ENCODE assay signal across 22 cellular contexts in genomic region chr2:51424418-51424817, GRCh38.
DNase-seq lines count a peak whose midpoint lies in the region; FAIRE-seq and TF ChIP-seq lines count a peak whose summit lies in the region.
"Had no signal": no experiment of that assay in that cellular context is flagged by ENCODE, and none has a peak within 500 bp of the region (broad histone marks: within the 10 kb centered on the region; RNA-seq: fewer than 3 reads in every experiment).

No MANE protein-coding gene starts in this region.

- no peak overlapping the region for H2BK20ac ChIP-seq in H1 (ENCODE audit: low read length)

- H3K36me3 Mint-ChIP-seq in neural progenitor cell: no peaks in the 10 kb centered on the region
- H3K36me3 Mint-ChIP-seq: activated CD4-positive, alpha-beta memory T cell treated with anti-CD3 and anti-CD28 coated beads for 36 hours; activated naive CD8-positive, alpha-beta T cell; CD14-positive monocyte; stimulated activated naive B cell treated with anti-CD40 and anti-IgM and Interleukin-4, amounts not matched to agents 10 μg/mL and 1 μg/mL and 100 μg/mL, for 72 hours had no signal

- H3K27me3 Mint-ChIP-seq in neural progenitor cell (ENCODE audit: insufficient read depth, low read depth): no peaks in the 10 kb centered on the region
- H3K27me3 Mint-ChIP-seq: activated CD4-positive, alpha-beta memory T cell treated with anti-CD3 and anti-CD28 coated beads for 36 hours; activated naive CD8-positive, alpha-beta T cell; activated T-cell treated with anti-CD3 and anti-CD28 coated beads, Interleukin-2, amount 50 U/mL, for 24 hours; natural killer cell treated with Interleukin-12 subunit alpha and Interleukin-12 subunit beta and Interleukin-15 and Interleukin-18, amount 100 ng/mL, for 72 hours; stimulated activated naive B cell treated with anti-CD40 and anti-IgM and Interleukin-4, amounts not matched to agents 10 μg/mL and 1 μg/mL and 100 μg/mL, for 72 hours had no signal

- WGBS in H1 (ENCODE audit: extremely low coverage in 1 of 2, insufficient coverage in 1 of 2, insufficient read length in 1 of 2, insufficient replicate concordance in 2 of 2, low coverage in 1 of 2, low lambda C conversion rate in 2 of 2, missing lambda C conversion rate in 1 of 2), 2 experiments: 77% methylated on average over 2 of the region's 2 CpGs; no CpG with 5 or more reads in 1 of the 2 experiments

- DNase-seq in DMS 273 (lab: John Stamatoyannopoulos, UW; ENCODE audit: unreplicated experiment): peak; percentile 11
- DNase-seq in DMS 273 treated with DMSO at 0.1 percent for 48 hours (lab: John Stamatoyannopoulos, UW): no peak
- peak; percentile 33 to 51 for DNase-seq in H1 (ENCODE audit: low read depth in 1 of 2, low spot score in 2 of 2)
- peak; percentile 45 for DNase-seq in neural progenitor cell (ENCODE audit: low spot score)
- no peak for DNase-seq in NCI-H2081 (lab: John Stamatoyannopoulos, UW)
- DNase-seq in activated effector memory CD4-positive, alpha-beta T cell treated with Interleukin-2 at 50 U/mL for 16 hours: no peak
- DNase-seq in HuH-7.5 (ENCODE audit: low spot score): no peak
- DNase-seq: activated CD4-positive, alpha-beta memory T cell treated with anti-CD3 and anti-CD28 coated beads for 36 hours; activated T-cell treated with anti-CD3 and anti-CD28 coated beads, Interleukin-2, amount 50 U/mL, for 24 hours; body of pancreas; DND-41; mesenchymal stem cell; MV-4-11; NCI-H2107; stimulated activated naive B cell treated with anti-CD40 and anti-IgM and Interleukin-4, amounts not matched to agents 10 μg/mL and 1 μg/mL and 100 μg/mL, for 72 hours; tibial artery had no signal

- TF ChIP-seq POLR2A in H1 (IDR thresholded peaks at IDR 0.05; ENCODE audit: control extremely low read depth in 1 of 2, low read depth in 2 of 2, low read length in 2 of 2): no peak

- no peak overlapping the region for H3K4ac ChIP-seq in H1 (replicated peaks; ENCODE audit: insufficient read length, low read depth, low read length)

- no peak overlapping the region for H2BK120ac ChIP-seq in H1 (replicated peaks; ENCODE audit: low read depth, low read length)

- H2AK5ac ChIP-seq in H1 (ENCODE audit: low read depth, low read length): no peak overlapping the region

- POLR2A ChIA-PET in H1 (lab: Charles Lee; ENCODE audit: partially characterized antibody): no interaction called here

- H3K14ac ChIP-seq in H1 (ENCODE audit: insufficient read length): no peak overlapping the region

- H3K27ac Mint-ChIP-seq in neural progenitor cell: no peak overlapping the region
- H3K27ac Mint-ChIP-seq: activated CD4-positive, alpha-beta memory T cell treated with anti-CD3 and anti-CD28 coated beads for 36 hours; activated naive CD8-positive, alpha-beta T cell; activated T-cell treated with anti-CD3 and anti-CD28 coated beads, Interleukin-2, amount 50 U/mL, for 24 hours; CD14-positive monocyte; natural killer cell treated with Interleukin-12 subunit alpha and Interleukin-12 subunit beta and Interleukin-15 and Interleukin-18, amount 100 ng/mL, for 72 hours; stimulated activated naive B cell treated with anti-CD40 and anti-IgM and Interleukin-4, amounts not matched to agents 10 μg/mL and 1 μg/mL and 100 μg/mL, for 72 hours had no signal

- no peak overlapping the region for H2BK12ac ChIP-seq in H1 (ENCODE audit: low read depth, low read length)

- H3K9ac ChIP-seq in KMS-11 (no peak overlapping the region), H1 (replicated peaks in 1 of 4; ENCODE audit: extremely low read depth in 1 of 4, low read depth in 3 of 4, low read length in 3 of 4) (no peak overlapping the region), neural progenitor cell (no peak overlapping the region)

- H3K4me1 Mint-ChIP-seq in neural progenitor cell: no peaks in the 10 kb centered on the region
- H3K4me1 Mint-ChIP-seq: CD14-positive monocyte; stimulated activated naive B cell treated with anti-CD40 and anti-IgM and Interleukin-4, amounts not matched to agents 10 μg/mL and 1 μg/mL and 100 μg/mL, for 72 hours had no signal

- no peak overlapping the region for H3K4me3 ChIP-seq in KMS-11 (IDR thresholded peaks at IDR 0.05; ENCODE audit: insufficient read depth, low read depth, low read length)
- H3K4me3 ChIP-seq in H1 (ENCODE audit: extremely low read depth in 1 of 4, insufficient read depth in 2 of 4, low read depth in 3 of 4, low read length in 4 of 4): no peak overlapping the region
- H3K4me3 ChIP-seq in neural progenitor cell: no peak overlapping the region
- H3K4me3 ChIP-seq: body of pancreas, esophagus muscularis mucosa, tibial artery had no signal

- peak overlapping the region; percentile 80; the same call in 1 of the 2 replicates for H4K8ac ChIP-seq in H1 (ENCODE audit: extremely low read depth, insufficient read depth, low read length)

- H3K4me3 Mint-ChIP-seq in neural progenitor cell: no peak overlapping the region
- H3K4me3 Mint-ChIP-seq: activated CD4-positive, alpha-beta memory T cell treated with anti-CD3 and anti-CD28 coated beads for 36 hours; activated naive CD8-positive, alpha-beta T cell; activated T-cell treated with anti-CD3 and anti-CD28 coated beads, Interleukin-2, amount 50 U/mL, for 24 hours; CD14-positive monocyte; natural killer cell treated with Interleukin-12 subunit alpha and Interleukin-12 subunit beta and Interleukin-15 and Interleukin-18, amount 100 ng/mL, for 72 hours; stimulated activated naive B cell treated with anti-CD40 and anti-IgM and Interleukin-4, amounts not matched to agents 10 μg/mL and 1 μg/mL and 100 μg/mL, for 72 hours had no signal

- H3K4me2 ChIP-seq in KMS-11: no peak overlapping the region
- no peak overlapping the region for H3K4me2 ChIP-seq in H1 (ENCODE audit: insufficient read depth in 1 of 2, low read depth in 2 of 2, low read length in 2 of 2)
- no peak overlapping the region for H3K4me2 ChIP-seq in neural progenitor cell

- no peak overlapping the region for H4K5ac ChIP-seq in H1 (ENCODE audit: insufficient read length, low read depth, low read length)

- H3K27me3 ChIP-seq in KMS-11 (ENCODE audit: insufficient read depth, low read depth) (no peaks in the 10 kb centered on the region), H1 (replicated peaks in 1 of 4; ENCODE audit: control insufficient read depth in 3 of 4, extremely low read depth in 1 of 4, insufficient read depth in 3 of 4, low read length in 3 of 4) (no peaks in the 10 kb centered on the region), neural progenitor cell (no peaks in the 10 kb centered on the region)
- H3K27me3 ChIP-seq: body of pancreas, esophagus muscularis mucosa, tibial artery had no signal

- no peaks in the 10 kb centered on the region for H3K9me3 Mint-ChIP-seq in neural progenitor cell

- no peak for TF ChIP-seq EP300 in H1 (IDR thresholded peaks at IDR 0.05; ENCODE audit: borderline replicate concordance in 1 of 2, low read depth in 2 of 2, low read length in 2 of 2)

- no peaks in the 10 kb centered on the region for H3K79me2 ChIP-seq in KMS-11 (ENCODE audit: insufficient read depth, low read depth)
- H3K79me2 ChIP-seq in H1 (ENCODE audit: control insufficient read depth in 1 of 2, insufficient read depth in 2 of 2, low read length in 2 of 2): no peaks in the 10 kb centered on the region
- H3K79me2 ChIP-seq in neural progenitor cell (ENCODE audit: low read depth): no peaks in the 10 kb centered on the region

- H3K4me1 ChIP-seq in KMS-11 (ENCODE audit: low read depth, poor library complexity, severe bottlenecking) (no peaks in the 10 kb centered on the region), H1 (replicated peaks in 1 of 4; ENCODE audit: control insufficient read depth in 3 of 4, insufficient read depth in 4 of 4, low read length in 3 of 4) (no peaks in the 10 kb centered on the region), neural progenitor cell (no peaks in the 10 kb centered on the region)
- H3K4me1 ChIP-seq: body of pancreas, esophagus muscularis mucosa, tibial artery had no signal

- no peaks in the 10 kb centered on the region for H4K20me1 ChIP-seq in KMS-11 (ENCODE audit: insufficient read depth)
- H4K20me1 ChIP-seq in H1 (replicated peaks in 1 of 2; ENCODE audit: control insufficient read depth in 1 of 2, insufficient read depth in 2 of 2, low read length in 2 of 2): no peaks in the 10 kb centered on the region
- no peaks in the 10 kb centered on the region for H4K20me1 ChIP-seq in neural progenitor cell (ENCODE audit: low read depth)

- no peaks in the 10 kb centered on the region for H3K79me1 ChIP-seq in H1 (ENCODE audit: low read depth, low read length)

- no peaks in the 10 kb centered on the region for H3F3A ChIP-seq in neural progenitor cell (ENCODE audit: low read depth)

- H2BK15ac ChIP-seq in H1 (ENCODE audit: low read length): no peak overlapping the region

- H3K36me3 ChIP-seq in KMS-11 (ENCODE audit: insufficient read depth): no peaks in the 10 kb centered on the region
- no peaks in the 10 kb centered on the region for H3K36me3 ChIP-seq in H1 (ENCODE audit: control insufficient read depth in 2 of 4, insufficient read depth in 4 of 4, low read length in 3 of 4)
- H3K36me3 ChIP-seq in neural progenitor cell: no peaks in the 10 kb centered on the region
- H3K36me3 ChIP-seq: esophagus muscularis mucosa, tibial artery had no signal

- no peak overlapping the region for H3K56ac ChIP-seq in H1 (replicated peaks; ENCODE audit: insufficient read length, low read depth, low read length)

- no peak overlapping the region for H3K27ac ChIP-seq in KMS-11
- H3K27ac ChIP-seq in H1 (ENCODE audit: low read depth, low read length): no peak overlapping the region
- H3K27ac ChIP-seq in neural progenitor cell: no peak overlapping the region
- H3K27ac ChIP-seq: 22Rv1, body of pancreas, esophagus muscularis mucosa, tibial artery had no signal

- H3K9me3 ChIP-seq in H1 (ENCODE audit: insufficient read depth in 2 of 2, low read depth in 1 of 2, low read length in 1 of 2) (peaks cover 0 to 4% of the 10 kb centered on the region in 2 experiments; a peak in 2 of 4 replicates), neural progenitor cell (ENCODE audit: low read depth) (no peaks in the 10 kb centered on the region)
- H3K9me3 ChIP-seq: body of pancreas, tibial artery had no signal

- H4K91ac ChIP-seq in H1 (replicated peaks; ENCODE audit: insufficient read length, low read length): no peak overlapping the region

- TF ChIP-seq CTCF in KMS-11 (conservative IDR thresholded peaks at IDR 0.05; ENCODE audit: low read depth, low read length) (0 out of 2 replicates have a peak, but pooled peaks have one; percentile 29), H1 (IDR thresholded peaks at IDR 0.05; ENCODE audit: control extremely low read depth in 1 of 3, insufficient read depth in 1 of 3, low read depth in 1 of 3, low read length in 3 of 3) (peak; percentile 69 to 80 (median 76)), neural progenitor cell (IDR thresholded peaks at IDR 0.05) (peak; percentile 48)

- no peak overlapping the region for H2AFZ ChIP-seq in KMS-11 (ENCODE audit: low read depth)
- peak overlapping the region; percentile 89 for H2AFZ ChIP-seq in H1 (ENCODE audit: low read length)
- no peak overlapping the region for H2AFZ ChIP-seq in neural progenitor cell (replicated peaks)

- peak; percentile 87 to 91 for TF ChIP-seq RAD21 in H1 (IDR thresholded peaks at IDR 0.05 in 1 of 2, conservative IDR thresholded peaks at IDR 0.05 in 1 of 2; ENCODE audit: low read depth in 2 of 2, low read length in 2 of 2)

- no peak overlapping the region for H2BK5ac ChIP-seq in H1 (ENCODE audit: low read depth, low read length)

- no peak overlapping the region for H3K23ac ChIP-seq in H1 (ENCODE audit: insufficient read length)

- no peak overlapping the region for H3K18ac ChIP-seq in H1 (ENCODE audit: extremely low read depth, low read length)

- no peaks in the 10 kb centered on the region for H3K23me2 ChIP-seq in H1 (ENCODE audit: low read depth, low read length)

- FAIRE-seq in H1 (lab: Jason Lieb, UNC): no peak

- CTCF ChIA-PET in H1 (lab: Charles Lee; ENCODE audit: partially characterized antibody): interaction anchor here (0.6 to 2.9 kb wide), 5 partner anchors 20 to 371 kb away, joined by 3 to 20 read pairs (median 4); no protein-coding TSS in a partner anchor

Comparison
In these comparisons a context has a peak if more than half of its experiments do, and no peak if none do; other contexts are left out.
1. DNase-seq: peak in DMS 273 (single experiment), H1 (2 of 2) and neural progenitor cell (single experiment); none in DMS 273 treated with DMSO at 0.1 percent for 48 hours (single experiment), NCI-H2081 (0 of 2), activated effector memory CD4-positive, alpha-beta T cell treated with Interleukin-2 at 50 U/mL for 16 hours (single experiment) and HuH-7.5 (single experiment).
2. Peak in every context shown above with its lines, with median percentiles within 50 percentile points of each other: CTCF ChIP-seq.